In genomic region chr7:122535086-122535485, GRCh38 we compare ENCODE assay signal across 21 cellular contexts.
"Had no signal": no experiment of that assay in that cellular context is flagged by ENCODE, and none has a peak within 500 bp of the region (broad histone marks: within the 10 kb centered on the region; RNA-seq: fewer than 3 reads in every experiment).

No MANE protein-coding gene starts in this region.

- DNase-seq: activated B cell treated with CpG ODN at 0.5 μM for 24 hours; activated CD4-positive, alpha-beta T cell treated with anti-CD3 and anti-CD28 coated beads for 1 hour; activated CD4-positive, alpha-beta T cell treated with anti-CD3 and anti-CD28 coated beads, Interleukin-2, amount 10 ng/mL, durations not matched to agents 24 days and 14 days; activated CD4-positive, alpha-beta T cell treated with anti-CD3 and anti-CD28 coated beads, Interleukin-2, amount 50 U/mL, for 48 hours; activated CD8-positive, alpha-beta memory T cell treated with anti-CD3 and anti-CD28 coated beads, Interleukin-2, amount 10 ng/mL, durations not matched to agents 7 days and 5 days; activated effector memory CD4-positive, alpha-beta T cell treated with anti-CD3 and anti-CD28 coated beads, Interleukin-2, amount 50 U/mL, for 16 hours; activated naive CD4-positive, alpha-beta T cell treated with Interleukin-2 at 50 U/mL for 16 hours; activated T-cell treated with anti-CD3 and anti-CD28 coated beads, Interleukin-2, amount 50 U/mL, for 24 hours; brain microvascular endothelial cell; caudate nucleus; KG1; NCI-H1092; NCI-H1417; NCI-H1930; NCI-H345; NCI-H510A; NCI-H526 treated with DMSO at 0.1 percent for 48 hours; SHP77 treated with DMSO at 0.1 percent for 48 hours; T-cell; T-helper 2 cell; T1000 had no signal

- H3K36me3 ChIP-seq: brain microvascular endothelial cell had no signal

- H3K27me3 ChIP-seq: brain microvascular endothelial cell had no signal

- H3K27ac ChIP-seq: brain microvascular endothelial cell had no signal

- ATAC-seq: activated CD8-positive, alpha-beta memory T cell treated with anti-CD3 and anti-CD28 coated beads, Interleukin-2, amount 10 ng/mL, durations not matched to agents 7 days and 5 days; T-cell had no signal
